Comparison of ENCODE assay signal across 1 cellular context in the genomic region with DNA sequence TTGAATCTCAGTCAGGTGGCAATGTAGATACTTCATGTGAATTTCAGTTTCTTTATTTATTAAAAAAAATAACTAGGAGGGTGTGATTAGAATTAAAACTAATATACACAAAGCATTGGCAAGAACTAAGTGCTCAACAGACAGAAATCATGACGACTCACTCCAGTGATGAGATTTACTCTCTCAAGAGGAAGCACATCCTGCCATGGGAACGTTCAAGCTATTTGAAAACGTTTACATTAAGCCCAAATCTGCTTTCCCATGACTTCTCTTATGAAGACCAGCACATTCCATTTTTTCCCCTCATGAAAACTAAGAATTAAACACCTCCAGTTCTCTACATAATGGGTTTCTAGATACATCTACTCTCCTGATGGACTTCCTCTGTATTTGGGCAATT.
TF ChIP-seq lines count a peak whose summit lies in the region.

No MANE protein-coding gene starts in this region.

TF ChIP-seq in IMR-90, 13 proteins besides CTCF, POLR2A, EP300 and RAD21:
- TF ChIP-seq MAZ (IDR thresholded peaks at IDR 0.05; ENCODE audit: borderline replicate concordance, low read depth, low read length) (no peak), CEBPB (IDR thresholded peaks at IDR 0.05; ENCODE audit: low read depth, low read length) (no peak), NFE2L2 (IDR thresholded peaks at IDR 0.05; ENCODE audit: low read depth, low read length) (no peak), FOS (IDR thresholded peaks at IDR 0.05; ENCODE audit: low read depth, low read length) (no peak), MXI1 (IDR thresholded peaks at IDR 0.05; ENCODE audit: borderline replicate concordance, low read depth, low read length) (no peak), SMC3 (IDR thresholded peaks at IDR 0.05; ENCODE audit: low read depth, low read length) (no peak), RFX5 (IDR thresholded peaks at IDR 0.05; ENCODE audit: low read depth, low read length) (no peak), BHLHE40 (IDR thresholded peaks at IDR 0.05; ENCODE audit: low read depth, low read length) (no peak), MAFK (IDR thresholded peaks at IDR 0.05; ENCODE audit: low read depth, low read length) (no peak), CHD1 (IDR thresholded peaks at IDR 0.05; ENCODE audit: low read depth, low read length) (no peak), RCOR1 (IDR thresholded peaks at IDR 0.05; ENCODE audit: insufficient replicate concordance, low read length) (no peak)
- TF ChIP-seq, protein P1, sequence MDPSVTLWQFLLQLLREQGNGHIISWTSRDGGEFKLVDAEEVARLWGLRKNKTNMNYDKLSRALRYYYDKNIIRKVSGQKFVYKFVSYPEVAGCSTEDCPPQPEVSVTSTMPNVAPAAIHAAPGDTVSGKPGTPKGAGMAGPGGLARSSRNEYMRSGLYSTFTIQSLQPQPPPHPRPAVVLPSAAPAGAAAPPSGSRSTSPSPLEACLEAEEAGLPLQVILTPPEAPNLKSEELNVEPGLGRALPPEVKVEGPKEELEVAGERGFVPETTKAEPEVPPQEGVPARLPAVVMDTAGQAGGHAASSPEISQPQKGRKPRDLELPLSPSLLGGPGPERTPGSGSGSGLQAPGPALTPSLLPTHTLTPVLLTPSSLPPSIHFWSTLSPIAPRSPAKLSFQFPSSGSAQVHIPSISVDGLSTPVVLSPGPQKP (IDR thresholded peaks at IDR 0.05; ENCODE audit: borderline replicate concordance, low read depth, low read length): no peak
- TF ChIP-seq, protein P2, sequence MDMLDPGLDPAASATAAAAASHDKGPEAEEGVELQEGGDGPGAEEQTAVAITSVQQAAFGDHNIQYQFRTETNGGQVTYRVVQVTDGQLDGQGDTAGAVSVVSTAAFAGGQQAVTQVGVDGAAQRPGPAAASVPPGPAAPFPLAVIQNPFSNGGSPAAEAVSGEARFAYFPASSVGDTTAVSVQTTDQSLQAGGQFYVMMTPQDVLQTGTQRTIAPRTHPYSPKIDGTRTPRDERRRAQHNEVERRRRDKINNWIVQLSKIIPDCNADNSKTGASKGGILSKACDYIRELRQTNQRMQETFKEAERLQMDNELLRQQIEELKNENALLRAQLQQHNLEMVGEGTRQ (IDR thresholded peaks at IDR 0.05; ENCODE audit: low read depth, low read length): no peak
